2 cellular contexts compared by ENCODE assay signal in genomic region chr6:167304912-167305311, GRCh38.
TF ChIP-seq lines count a peak whose summit lies in the region.

No MANE protein-coding gene starts in this region.

TF ChIP-seq in GM23338, 12 proteins besides CTCF, POLR2A, EP300 and RAD21:
- TF ChIP-seq CREB1 (CRISPR knock-in tag; IDR thresholded peaks at IDR 0.05; ENCODE audit: low read depth) (no peak), ETS1 (IDR thresholded peaks at IDR 0.05) (no peak), REST (IDR thresholded peaks at IDR 0.05; ENCODE audit: unreplicated experiment) (no peak), NANOG (IDR thresholded peaks at IDR 0.05; ENCODE audit: borderline replicate concordance) (no peak), EZH2phosphoT487 (IDR thresholded peaks at IDR 0.05; ENCODE audit: unreplicated experiment) (no peak), EZH2 (IDR thresholded peaks at IDR 0.05; ENCODE audit: low read depth, unreplicated experiment) (no peak)

TF ChIP-seq in H1, 55 proteins besides CTCF, POLR2A, EP300 and RAD21:
- TF ChIP-seq ATF3 (IDR thresholded peaks at IDR 0.05; ENCODE audit: insufficient read depth, low read depth, low read length) (no peak), HDAC2 (IDR thresholded peaks at IDR 0.05; ENCODE audit: borderline replicate concordance in 1 of 2, low read depth in 2 of 2, low read length in 2 of 2) (no peak), KDM1A (IDR thresholded peaks at IDR 0.05; ENCODE audit: borderline replicate concordance, low read length) (no peak), SUZ12 (IDR thresholded peaks at IDR 0.05; ENCODE audit: low read length) (no peak), CREB1 (IDR thresholded peaks at IDR 0.05) (no peak), SIRT6 (IDR thresholded peaks at IDR 0.05; ENCODE audit: low read length) (no peak), CBX8 (IDR thresholded peaks at IDR 0.05; ENCODE audit: borderline replicate concordance, low read depth, low read length) (no peak), CBX5 (IDR thresholded peaks at IDR 0.05; ENCODE audit: low read depth, low read length) (no peak), CHD7 (IDR thresholded peaks at IDR 0.05; ENCODE audit: insufficient replicate concordance, low read length) (no peak), BCL11A (IDR thresholded peaks at IDR 0.05; ENCODE audit: low read depth in 2 of 2, low read length in 2 of 2) (no peak)
